ENCODE assay signal across 16 cellular contexts in the genomic region with DNA sequence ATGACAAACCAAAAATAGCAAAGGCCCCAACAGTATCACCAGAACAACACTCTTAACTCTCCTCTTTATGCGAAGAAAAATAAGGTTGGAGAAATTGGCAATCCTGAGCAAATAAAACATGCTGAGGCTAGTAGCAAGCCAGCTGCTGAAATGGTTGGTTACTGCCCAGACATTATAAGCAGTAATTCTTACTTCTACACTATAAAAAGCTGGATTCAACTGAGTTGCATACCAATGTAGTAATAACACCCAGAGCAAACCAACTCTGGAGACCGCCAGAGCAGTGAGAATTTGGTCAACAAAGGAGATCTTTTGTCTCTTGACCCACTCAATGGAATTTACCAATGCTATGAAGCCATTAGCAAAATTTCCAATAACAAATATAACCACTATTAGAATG. TPM values are rescaled to one million over a fixed set of nuclear protein-coding genes. Genes with fewer than 3 reads are reported as not detected.
DNase-seq lines count a peak whose midpoint lies in the region; FAIRE-seq and TF ChIP-seq lines count a peak whose summit lies in the region.
"Had no signal": no experiment of that assay in that cellular context is flagged by ENCODE, and none has a peak within 500 bp of the region (broad histone marks: within the 10 kb centered on the region; RNA-seq: fewer than 3 reads in every experiment).

No MANE protein-coding gene starts in this region.

- H2BK15ac ChIP-seq in mesendoderm (replicated peaks; ENCODE audit: low read depth): no peak overlapping the region

- no peak overlapping the region for H3K27ac ChIP-seq in keratinocyte (ENCODE audit: control insufficient read depth, insufficient read depth, low read length)
- H3K27ac ChIP-seq in mesendoderm (ENCODE audit: low read depth, low read length): no peak overlapping the region
- H3K27ac ChIP-seq: C4-2B, PC-9 had no signal

- H3K4me3 ChIP-seq in astrocyte of the spinal cord (ENCODE audit: low read depth, low read length) (no peak overlapping the region), keratinocyte (ENCODE audit: control insufficient read depth in 2 of 3, extremely low read depth in 1 of 3, insufficient read depth in 2 of 3, low read depth in 1 of 3, low read length in 3 of 3) (no peak overlapping the region), mesendoderm (ENCODE audit: low read length) (no peak overlapping the region)
- H3K4me3 ChIP-seq: MG63, PC-9 had no signal

- TF ChIP-seq CTCF in astrocyte of the spinal cord (IDR thresholded peaks at IDR 0.05; ENCODE audit: low read depth, low read length) (no peak), keratinocyte (optimal IDR thresholded peaks at IDR 0.05 in 1 of 3, IDR thresholded peaks at IDR 0.05 in 1 of 3, conservative IDR thresholded peaks at IDR 0.05 in 1 of 3; ENCODE audit: extremely low read depth in 1 of 3, insufficient read depth in 2 of 3, low read length in 3 of 3) (no peak)

- H4K20me1 ChIP-seq in keratinocyte (ENCODE audit: control insufficient read depth, extremely low read depth, insufficient read depth, low read length): no peaks in the 10 kb centered on the region

- no peak overlapping the region for H2BK120ac ChIP-seq in mesendoderm (ENCODE audit: low read depth, low read length)

- H3K4me1 ChIP-seq in keratinocyte (ENCODE audit: control insufficient read depth, extremely low read depth, insufficient read depth, low read length) (peaks cover 3% of the 10 kb centered on the region), mesendoderm (ENCODE audit: control insufficient read depth, low read depth, low read length) (no peaks in the 10 kb centered on the region)

- dilution Hi-C loops in keratinocyte (cut with MboI; ENCODE audit: extremely low pct_ligation_motif_present, low sequenced_read_pairs): no loop called here

- H3K9me3 ChIP-seq in keratinocyte (ENCODE audit: control insufficient read depth, low read depth, low read length): no peaks in the 10 kb centered on the region
- H3K9me3 ChIP-seq: MG63 had no signal

- H3K56ac ChIP-seq in mesendoderm (ENCODE audit: low read length): no peak overlapping the region

- H2AFZ ChIP-seq in keratinocyte (ENCODE audit: control insufficient read depth, low read length): no peak overlapping the region
- H2AFZ ChIP-seq: PC-9 had no signal

- H3K27me3 ChIP-seq in keratinocyte (ENCODE audit: control insufficient read depth, extremely low read depth, insufficient read depth, low read length) (no peaks in the 10 kb centered on the region), mesendoderm (ENCODE audit: insufficient read depth, low read length, poor library complexity) (no peaks in the 10 kb centered on the region)
- H3K27me3 ChIP-seq: MG63 had no signal

- H4K5ac ChIP-seq in mesendoderm (ENCODE audit: low read length): no peak overlapping the region

- no peak overlapping the region for H2AK5ac ChIP-seq in mesendoderm (ENCODE audit: low read length)

- peak overlapping the region; percentile 17 for H3K4me2 ChIP-seq in keratinocyte (ENCODE audit: control insufficient read depth, extremely low read depth, insufficient read depth, low read depth, low read length)
- H3K4me2 ChIP-seq in mesendoderm (ENCODE audit: low read length): no peak overlapping the region
- H3K4me2 ChIP-seq: PC-9 had no signal

- no peaks in the 10 kb centered on the region for H3K36me3 ChIP-seq in keratinocyte (ENCODE audit: control insufficient read depth in 2 of 2, extremely low read depth in 1 of 2, insufficient read depth in 2 of 2, low read length in 2 of 2)
- H3K36me3 ChIP-seq in mesendoderm (ENCODE audit: control insufficient read depth, insufficient read depth, low read length): no peaks in the 10 kb centered on the region
- H3K36me3 ChIP-seq: MG63 had no signal

- H3K79me2 ChIP-seq in keratinocyte (ENCODE audit: control insufficient read depth, insufficient read depth, low read length): peaks cover 25% of the 10 kb centered on the region
- H3K79me2 ChIP-seq in mesendoderm (ENCODE audit: control insufficient read depth, insufficient read depth, low read length): peaks cover 17% of the 10 kb centered on the region

- in situ Hi-C loops in astrocyte of the spinal cord (cut with HindIII; ENCODE audit: low sequenced_read_pairs): no loop called here

- peak; percentile 16 for DNase-seq in GM04503 (ENCODE audit: low read depth)
- peak; percentile 8 for DNase-seq in astrocyte of the spinal cord (ENCODE audit: low read depth, low spot score)
- DNase-seq in keratinocyte (ENCODE audit: low read depth, low spot score): no peak
- peak; percentile 28 for DNase-seq in superior temporal gyrus (ENCODE audit: extremely low spot score)
- DNase-seq in RKO (ENCODE audit: low spot score): no peak
- DNase-seq in activated CD4-positive, CD25-positive, alpha-beta regulatory T cell treated with anti-CD3 and anti-CD28 coated beads, Interleukin-2, amount 50 U/mL, for 72 hours: no peak
- DNase-seq in mesendoderm: no peak
- DNase-seq: Kasumi-1, MG63, NCI-H1048, NCI-H1436 treated with DMSO at 0.1 percent for 48 hours, NCI-H2029, PC-9 had no signal

- H4K8ac ChIP-seq in mesendoderm (ENCODE audit: low read depth, low read length): no peak overlapping the region

- no CpG with 5 or more reads among the region's 2 CpGs for WGBS in mesendoderm (ENCODE audit: extremely low coverage, insufficient coverage, low lambda C conversion rate)

- H3K4ac ChIP-seq in mesendoderm (ENCODE audit: low read depth, low read length): no peak overlapping the region

- H3K23ac ChIP-seq in mesendoderm (ENCODE audit: low read length): no peak overlapping the region

- no peaks in the 10 kb centered on the region for H3K9me1 ChIP-seq in keratinocyte (ENCODE audit: control insufficient read depth, extremely low read depth, insufficient read depth, low read length)

- H3K18ac ChIP-seq in mesendoderm (ENCODE audit: low read length): no peak overlapping the region

- no peak for FAIRE-seq in keratinocyte (lab: Jason Lieb, UNC)
- FAIRE-seq: D721Med, G401.6 had no signal

- no peak overlapping the region for H2BK5ac ChIP-seq in mesendoderm (ENCODE audit: low read length)

- H3K79me1 ChIP-seq in mesendoderm (ENCODE audit: low read length): peaks cover 13% of the 10 kb centered on the region

- H3K9ac ChIP-seq in keratinocyte (ENCODE audit: control insufficient read depth, extremely low read depth, insufficient read depth, low read length) (no peak overlapping the region), mesendoderm (ENCODE audit: low read length) (no peak overlapping the region)

RNA-seq across cellular contexts. Expression of a gene that starts 0.6 kb away (rescaled TPM):
- polyA plus RNA-seq in keratinocyte: 0.03 to 0.18 TPM in 2 of 3 replicates, not detected in the other
- not detected for polyA plus RNA-seq in keratinocyte (2011; ENCODE audit: low read depth)
- polyA plus RNA-seq in keratinocyte (2011; cell fraction: cytosol; rRNA removed): not detected in 2 replicates
- polyA plus RNA-seq in keratinocyte (2011; cell fraction: nucleus; rRNA removed): 0.69 and 0.75 TPM in 2 replicates
- polyA plus RNA-seq in keratinocyte (2012; ENCODE audit: low replicate concordance): 0.18 TPM in 1 of 2 replicates, not detected in the other
- polyA minus RNA-seq in keratinocyte: 2.2 to 12.9 TPM in 2 of 3 replicates, not detected in the other
- polyA minus RNA-seq in keratinocyte (2011; cell fraction: cytosol; rRNA and poly(A)+ RNA removed): not detected
- 9.1 and 19.4 TPM in 2 replicates for polyA minus RNA-seq in keratinocyte (2011; cell fraction: nucleus; rRNA and poly(A)+ RNA removed)
- polyA plus RNA-seq in mesendoderm (2013, experiment 1 of 2): not detected
- not detected for polyA plus RNA-seq in mesendoderm (2013, experiment 2 of 2)

RNA-seq across cellular contexts. Expression of a gene that starts 37.2 kb away (rescaled TPM):
- polyA plus RNA-seq in keratinocyte: 2.5 to 3.9 TPM (median 2.6 TPM) in 3 replicates
- 8.0 TPM for polyA plus RNA-seq in keratinocyte (2011; ENCODE audit: low read depth)
- polyA plus RNA-seq in keratinocyte (2011; cell fraction: cytosol; rRNA removed): 2.8 and 3.4 TPM in 2 replicates
- 2.3 and 2.5 TPM in 2 replicates for polyA plus RNA-seq in keratinocyte (2011; cell fraction: nucleus; rRNA removed)
- polyA plus RNA-seq in keratinocyte (2012; ENCODE audit: low replicate concordance): 2.6 and 5.2 TPM in 2 replicates
- 0.49 to 0.90 TPM (median 0.49 TPM) in 3 replicates for polyA minus RNA-seq in keratinocyte
- polyA minus RNA-seq in keratinocyte (2011; cell fraction: cytosol; rRNA and poly(A)+ RNA removed): 3.5 TPM
- 0.84 and 0.93 TPM in 2 replicates for polyA minus RNA-seq in keratinocyte (2011; cell fraction: nucleus; rRNA and poly(A)+ RNA removed)
- polyA plus RNA-seq in mesendoderm (2013, experiment 1 of 2): 19.4 TPM
- 19.7 TPM for polyA plus RNA-seq in mesendoderm (2013, experiment 2 of 2)

RNA-seq across cellular contexts. Expression of a gene that starts 41.7 kb away (rescaled TPM):
- 0.34 TPM in 1 of 3 replicates, not detected in the others for polyA plus RNA-seq in keratinocyte
- polyA plus RNA-seq in keratinocyte (2011; ENCODE audit: low read depth): not detected
- polyA plus RNA-seq in keratinocyte (2011; cell fraction: cytosol; rRNA removed): not detected in 2 replicates
- polyA plus RNA-seq in keratinocyte (2011; cell fraction: nucleus; rRNA removed): 0.72 and 1.1 TPM in 2 replicates
- not detected in 2 replicates for polyA plus RNA-seq in keratinocyte (2012; ENCODE audit: low replicate concordance)
- polyA minus RNA-seq in keratinocyte: 0.62 to 13.4 TPM (median 1.5 TPM) in 3 replicates
- polyA minus RNA-seq in keratinocyte (2011; cell fraction: cytosol; rRNA and poly(A)+ RNA removed): not detected
- 15.0 and 23.0 TPM in 2 replicates for polyA minus RNA-seq in keratinocyte (2011; cell fraction: nucleus; rRNA and poly(A)+ RNA removed)
- not detected for polyA plus RNA-seq in mesendoderm (2013, experiment 1 of 2)
- polyA plus RNA-seq in mesendoderm (2013, experiment 2 of 2): not detected

RNA-seq across cellular contexts. Expression of a gene that starts 52.9 kb away (rescaled TPM):
- not detected in 3 replicates for polyA plus RNA-seq in keratinocyte
- not detected for polyA plus RNA-seq in keratinocyte (2011; ENCODE audit: low read depth)
- polyA plus RNA-seq in keratinocyte (2011; cell fraction: cytosol; rRNA removed): not detected in 2 replicates
- not detected in 2 replicates for polyA plus RNA-seq in keratinocyte (2011; cell fraction: nucleus; rRNA removed)
- not detected in 2 replicates for polyA plus RNA-seq in keratinocyte (2012; ENCODE audit: low replicate concordance)
- not detected in 3 replicates for polyA minus RNA-seq in keratinocyte
- polyA minus RNA-seq in keratinocyte (2011; cell fraction: cytosol; rRNA and poly(A)+ RNA removed): not detected
- polyA minus RNA-seq in keratinocyte (2011; cell fraction: nucleus; rRNA and poly(A)+ RNA removed): not detected in 2 replicates
- not detected for polyA plus RNA-seq in mesendoderm (2013, experiment 1 of 2)
- not detected for polyA plus RNA-seq in mesendoderm (2013, experiment 2 of 2)

Comparison
In these comparisons a context has a peak if more than half of its experiments do, and no peak if none do; other contexts are left out.
1. DNase-seq: peak in GM04503 (single experiment), astrocyte of the spinal cord (single experiment) and superior temporal gyrus (single experiment); none in keratinocyte (single experiment), RKO (single experiment), activated CD4-positive, CD25-positive, alpha-beta regulatory T cell treated with anti-CD3 and anti-CD28 coated beads, Interleukin-2, amount 50 U/mL, for 72 hours (single experiment) and mesendoderm (single experiment).